22 cellular contexts compared by ENCODE assay signal in genomic region chr5:93606384-93606752, GRCh38. TPM values are rescaled to one million over a fixed set of nuclear protein-coding genes. Genes with fewer than 3 reads are reported as not detected.
"Had no signal": no experiment of that assay in that cellular context is flagged by ENCODE, and none has a peak within 500 bp of the region (broad histone marks: within the 10 kb centered on the region; RNA-seq: fewer than 3 reads in every experiment).

No MANE protein-coding gene starts in this region.

- H3K27ac ChIP-seq: coronary artery, heart left ventricle, left ventricle myocardium inferior, pancreas, suprapubic skin, thyroid gland had no signal

- FAIRE-seq: islet of Langerhans, pancreas, urothelium cell line had no signal

- H3K4me1 ChIP-seq: prostate gland had no signal

- H3K9me3 Mint-ChIP-seq: natural killer cell treated with Interleukin-12 subunit alpha and Interleukin-12 subunit beta and Interleukin-15 and Interleukin-18, amount 100 ng/mL, for 72 hours; type B pancreatic cell had no signal

- H3K27ac Mint-ChIP-seq: natural killer cell treated with Interleukin-12 subunit alpha and Interleukin-12 subunit beta and Interleukin-15 and Interleukin-18, amount 100 ng/mL, for 72 hours; type B pancreatic cell had no signal

- H3K9me3 ChIP-seq: heart left ventricle, left ventricle myocardium inferior, pancreas, prostate gland, suprapubic skin, thyroid gland had no signal

- H3K36me3 Mint-ChIP-seq: type B pancreatic cell had no signal

- H3K36me3 ChIP-seq: heart left ventricle, left ventricle myocardium inferior, pancreas, prostate gland, suprapubic skin, thyroid gland had no signal

- H3K4me3 Mint-ChIP-seq: natural killer cell treated with Interleukin-12 subunit alpha and Interleukin-12 subunit beta and Interleukin-15 and Interleukin-18, amount 100 ng/mL, for 72 hours; type B pancreatic cell had no signal

- H3K4me3 ChIP-seq: coronary artery, heart left ventricle, left ventricle myocardium inferior, lung, pancreas, prostate gland, smooth muscle cell, suprapubic skin, thyroid gland had no signal

- ATAC-seq: heart left ventricle; left cardiac atrium; natural killer cell treated with Interleukin-12 subunit alpha and Interleukin-12 subunit beta and Interleukin-15 and Interleukin-18, amount 100 ng/mL, for 72 hours; pancreas had no signal

- H3K4me2 ChIP-seq: smooth muscle cell had no signal

- DNase-seq: effector CD8-positive, alpha-beta T cell; foreskin melanocyte; heart left ventricle; hippocampal formation; left cardiac atrium; left ventricle myocardium inferior; mesenchymal stem cell; midbrain; nucleus accumbens; pancreas; stimulated activated CD4-positive, alpha-beta T cell treated with anti-CD3 and anti-CD28 coated beads, Interleukin-2, amount 100 ng/mL, for 48 hours; stimulated activated naive CD4-positive, alpha-beta T cell treated with Interleukin-2 at 50 U/mL for 16 hours; thyroid gland had no signal

RNA-seq across cellular contexts. Expression of gene NR2F1, which starts 23.3 kb away (rescaled TPM):
- total RNA-seq: natural killer cell treated with Interleukin-12 subunit alpha and Interleukin-12 subunit beta and Interleukin-15 and Interleukin-18, amount 100 ng/mL, for 72 hours had no signal

RNA-seq across cellular contexts. Expression of gene NR2F1-AS1, which starts 25.3 kb away (rescaled TPM):
- total RNA-seq: natural killer cell treated with Interleukin-12 subunit alpha and Interleukin-12 subunit beta and Interleukin-15 and Interleukin-18, amount 100 ng/mL, for 72 hours had no signal
